In genomic region chr4:95544433-95545103, GRCh38 we compare ENCODE assay signal across 16 cellular contexts. TPM values are rescaled to one million over a fixed set of nuclear protein-coding genes. Genes with fewer than 3 reads are reported as not detected.
DNase-seq lines count a peak whose midpoint lies in the region; ATAC-seq and TF ChIP-seq lines count a peak whose summit lies in the region.
"Had no signal": no experiment of that assay in that cellular context is flagged by ENCODE, and none has a peak within 500 bp of the region (broad histone marks: within the 10 kb centered on the region; RNA-seq: fewer than 3 reads in every experiment).

No MANE protein-coding gene starts in this region.

- ATAC-seq in HG03354 (IDR thresholded peaks at IDR 0.05; ENCODE audit: poor library complexity, severe bottlenecking, unreplicated experiment): no peak
- ATAC-seq in HG02973 (IDR thresholded peaks at IDR 0.05; ENCODE audit: unreplicated experiment): no peak

- intact Hi-C loops in transverse colon (cut with DNase I; ENCODE audit: low total_unique reads): no loop called here

- no peak for TF ChIP-seq EP300 in transverse colon (IDR thresholded peaks at IDR 0.05; ENCODE audit: low read depth)

- H3K36me3 ChIP-seq in transverse colon: no peaks in the 10 kb centered on the region

- H3K27me3 ChIP-seq in transverse colon: peaks cover 33% of the 10 kb centered on the region

- TF ChIP-seq CTCF in astrocyte of the spinal cord (IDR thresholded peaks at IDR 0.05; ENCODE audit: low read depth, low read length) (peak; percentile 25), transverse colon (IDR thresholded peaks at IDR 0.05) (no peak)

- in situ Hi-C loops in astrocyte of the spinal cord (cut with HindIII; ENCODE audit: low sequenced_read_pairs): no loop called here
- in situ Hi-C loops in transverse colon (cut with MboI; ENCODE audit: low pct_ligation_motif_present in 1 of 4, low pct_unique_long_range_greater_than_20kb in 1 of 4, low sequenced_read_pairs in 3 of 4): no loop called here

- H3K27ac ChIP-seq in transverse colon: peak overlapping the region in 3 of 4 donors; percentile 14 to 21 (median 20)

- peaks cover 0 to 6% (median 2%) of the 10 kb centered on the region in 4 donors for H3K4me1 ChIP-seq in transverse colon

- no peak for TF ChIP-seq POLR2A in transverse colon (IDR thresholded peaks at IDR 0.05)

- DNase-seq in NCI-H82 (lab: John Stamatoyannopoulos, UW) (peak; percentile 14), NCI-H82 treated with DMSO at 0.1 percent for 48 hours (lab: John Stamatoyannopoulos, UW; ENCODE audit: unreplicated experiment) (no peak), astrocyte of the spinal cord (ENCODE audit: low read depth, low spot score) (no peak), left kidney (ENCODE audit: low read depth, low spot score) (peak; percentile 60), transverse colon (no peak)
- DNase-seq in effector CD4-positive, alpha-beta T cell: no peak
- DNase-seq: ACHN; activated naive CD4-positive, alpha-beta T cell treated with anti-CD3 and anti-CD28 coated beads for 36 hours; DMS79; effector CD8-positive, alpha-beta T cell; naive B cell; NCI-H1092 treated with DMSO at 0.1 percent for 48 hours; NCI-H526 treated with DMSO at 0.1 percent for 48 hours; SW 1271 had no signal

- no peak overlapping the region for H3K4me3 ChIP-seq in astrocyte of the spinal cord (ENCODE audit: low read depth, low read length)
- H3K4me3 ChIP-seq in transverse colon: no peak overlapping the region

- 73 to 84% methylated on average over 4 of the region's 4 CpGs for WGBS in transverse colon (ENCODE audit: low coverage in 1 of 2), 2 donors

- H3K9me3 ChIP-seq in transverse colon: no peaks in the 10 kb centered on the region

RNA-seq across cellular contexts. Expression of gene UNC5C, which starts 4.2 kb away (rescaled TPM):
- 1 to 10 TPM; 4.5 to 6.8 (median 4.8) TPM for total RNA-seq in transverse colon
- total RNA-seq: activated naive CD4-positive, alpha-beta T cell treated with anti-CD3 and anti-CD28 coated beads for 36 hours had no signal

Comparison
In these comparisons a context has a peak if more than half of its experiments do, and no peak if none do; other contexts are left out.
1. DNase-seq: peak in NCI-H82 (single experiment) and left kidney (single experiment); none in NCI-H82 treated with DMSO at 0.1 percent for 48 hours (single experiment), astrocyte of the spinal cord (single experiment), transverse colon (single experiment) and effector CD4-positive, alpha-beta T cell (single experiment).